In the genomic region with DNA sequence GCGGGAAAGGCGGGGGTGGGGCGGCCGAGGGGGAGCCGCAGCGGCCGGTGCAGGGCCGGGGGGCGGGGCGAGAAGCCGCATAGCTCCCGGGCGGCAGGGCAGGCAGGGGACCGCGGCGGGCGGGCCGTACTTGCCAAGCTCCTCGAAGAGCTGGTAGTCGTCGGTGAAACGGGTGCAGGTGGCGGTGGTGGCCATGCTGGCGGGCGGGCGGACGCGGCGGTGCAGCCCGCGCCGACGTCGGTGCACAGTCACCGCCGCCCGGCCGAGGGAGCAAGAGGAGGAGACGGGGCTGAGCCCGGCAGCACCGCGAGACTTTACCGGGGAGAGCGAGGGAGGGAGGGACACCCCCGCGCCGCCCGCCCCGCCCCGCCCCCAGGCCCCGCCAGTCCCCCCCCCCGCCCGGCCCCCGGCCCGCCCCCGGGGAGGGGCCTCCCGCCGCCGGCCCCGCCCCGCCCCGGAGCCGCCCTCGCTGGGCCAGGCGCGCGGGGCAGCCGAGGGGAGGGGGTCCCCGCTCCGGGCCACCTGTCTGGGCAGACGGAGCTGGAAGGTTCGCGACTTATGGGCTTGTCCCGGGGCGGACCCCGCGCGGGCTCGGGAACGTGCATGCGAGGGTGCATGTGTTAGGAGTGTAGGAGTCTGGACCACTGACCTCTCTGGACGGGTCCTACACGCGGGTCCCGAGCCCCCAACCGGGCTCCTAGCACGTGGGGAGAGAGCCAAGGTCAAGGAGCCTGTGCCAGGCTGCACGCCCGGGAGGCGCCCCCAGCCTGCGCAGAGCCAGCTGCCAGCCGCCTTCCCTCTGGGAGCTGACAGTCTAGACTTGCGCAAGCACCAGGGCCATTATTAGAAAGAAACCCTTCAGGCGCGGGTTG, we compare ENCODE assay signal across 8 cellular contexts. TPM values are rescaled to one million over a fixed set of nuclear protein-coding genes. Genes with fewer than 3 reads are reported as not detected.
A peak's percentile ranks its signal among the peaks of the same experiment; 100 is the strongest.
DNase-seq lines count a peak whose midpoint lies in the region; ATAC-seq and TF ChIP-seq lines count a peak whose summit lies in the region.

A gene (minus strand): TSS at position 289 of the 872 bp plus-strand sequence. CDS start 94 bp downstream, at position 195.

- ATAC-seq in CD8-positive, alpha-beta T cell = peak; percentile 72
- peak; percentile 87 for ATAC-seq in GM19455 (IDR thresholded peaks at IDR 0.05; ENCODE audit: unreplicated experiment)
- peak; percentile 87 for ATAC-seq in PC-3

- no peaks in the 10 kb centered on the region for H3K9me2 ChIP-seq in PC-3 (replicated peaks; ENCODE audit: low read length)

- peaks cover 60% of the 10 kb centered on the region for H3K4me1 ChIP-seq in CD8-positive, alpha-beta T cell (ENCODE audit: insufficient read depth, low read length)
- peaks cover 48% of the 10 kb centered on the region for H3K4me1 ChIP-seq in PC-3 (ENCODE audit: insufficient read depth, low read length)
- H3K4me1 ChIP-seq in mucosa of rectum (ENCODE audit: control insufficient read depth in 2 of 2, insufficient read depth in 2 of 2, low read length in 2 of 2) = peaks cover 33 to 39% of the 10 kb centered on the region in 2 donors

- H3K9me3 Mint-ChIP-seq in CD8-positive, alpha-beta T cell = no peaks in the 10 kb centered on the region

- H2AFZ ChIP-seq in PC-3 (ENCODE audit: low read length) = peak within 1 kb of the TSS; percentile 89

- intact Hi-C loops in CD8-positive, alpha-beta T cell (cut with DNase I, micrococcal nuclease) = loop anchor here (1.0 to 10.0 kb wide), 10 partner anchors 9 to 1360 kb away; a partner anchor contains a TSS
- intact Hi-C loops in PC-3 (cut with micrococcal nuclease) = loop anchor here (5.0 kb wide), 2 partner anchors 37 to 222 kb away; no protein-coding TSS in a partner anchor

- H3K27ac ChIP-seq in CD8-positive, alpha-beta T cell (ENCODE audit: low read depth, low read length) = peak within 1 kb of the TSS; percentile 57
- H3K27ac ChIP-seq in PC-3 (ENCODE audit: low read length) (no peak within 1 kb of the TSS), mucosa of rectum (ENCODE audit: low read depth in 2 of 2, low read length in 2 of 2) (peak within 1 kb of the TSS; percentile 30 to 79)

- no peaks in the 10 kb centered on the region for H3K36me3 ChIP-seq in CD8-positive, alpha-beta T cell (ENCODE audit: insufficient read depth, low read length)
- peaks cover 33% of the 10 kb centered on the region for H3K36me3 ChIP-seq in PC-3 (ENCODE audit: low read depth, low read length)
- peaks cover 0 to 16% of the 10 kb centered on the region in 2 donors for H3K36me3 ChIP-seq in mucosa of rectum (ENCODE audit: control insufficient read depth in 2 of 2, insufficient read depth in 2 of 2, low read length in 2 of 2)

- no peaks in the 10 kb centered on the region for H3K9me3 ChIP-seq in CD8-positive, alpha-beta T cell (ENCODE audit: low read length)
- H3K9me3 ChIP-seq in PC-3 (ENCODE audit: low read length) (no peaks in the 10 kb centered on the region), mucosa of rectum (ENCODE audit: control insufficient read depth in 2 of 2, low read length in 2 of 2) (no peaks in the 10 kb centered on the region)

- no peaks in the 10 kb centered on the region for H3K27me3 Mint-ChIP-seq in CD8-positive, alpha-beta T cell (ENCODE audit: low read depth)

- POLR2A ChIA-PET in CD8-positive, alpha-beta T cell (lab: Charles Lee) = interaction anchor here (0.7 to 2.4 kb wide), 9 partner anchors 8 to 131 kb away, joined by 4 to 19 read pairs (median 4); a partner anchor contains a TSS
- POLR2A ChIA-PET in PC-3 (lab: Charles Lee; ENCODE audit: unreplicated experiment) = interaction anchor here (0.6 kb wide), 3 partner anchors 87 to 164 kb away, joined by 3 to 15 read pairs (median 4); no protein-coding TSS in a partner anchor

- no TSS peak for BruUV-seq in PC-3 (replicated peaks; lab: Mats Ljungman, UMichigan)

- CTCF ChIA-PET in CD8-positive, alpha-beta T cell (lab: Charles Lee) = interaction anchor here (0.6 to 21.6 kb wide), 6 partner anchors 13 to 65 kb away, joined by 3 to 618 read pairs (median 4); no protein-coding TSS in a partner anchor
- CTCF ChIA-PET in PC-3 (lab: Charles Lee) = interaction anchor here (0.7 to 1.1 kb wide), 3 partner anchors 55 to 92 kb away, joined by 3 to 4 read pairs (median 3); no protein-coding TSS in a partner anchor

- H3K4me3 ChIP-seq in CD8-positive, alpha-beta T cell (ENCODE audit: low read depth, low read length) = peak within 1 kb of the TSS; percentile 95
- H3K4me3 ChIP-seq in PC-3 (ENCODE audit: low read length) (peak within 1 kb of the TSS; percentile 68), epithelial cell of esophagus (ENCODE audit: low read length) (peak within 1 kb of the TSS; percentile 50), mucosa of rectum (ENCODE audit: low read length in 2 of 2) (peak within 1 kb of the TSS; percentile 75 to 78)

- peaks cover 75% of the 10 kb centered on the region for H3K4me1 Mint-ChIP-seq in CD8-positive, alpha-beta T cell (ENCODE audit: low read depth)

- no peaks in the 10 kb centered on the region for H3K27me3 ChIP-seq in CD8-positive, alpha-beta T cell (ENCODE audit: insufficient read depth, low read length)
- H3K27me3 ChIP-seq in PC-3 (ENCODE audit: low read length) (no peaks in the 10 kb centered on the region), mucosa of rectum (ENCODE audit: control insufficient read depth in 2 of 2, insufficient read depth in 2 of 2, low read length in 2 of 2) (no peaks in the 10 kb centered on the region)

- peak within 1 kb of the TSS; percentile 90 for H3K27ac Mint-ChIP-seq in CD8-positive, alpha-beta T cell

- H3F3A ChIP-seq in PC-3 (ENCODE audit: low read length, unreplicated experiment) = no peaks in the 10 kb centered on the region

- peaks cover 36% of the 10 kb centered on the region for H3K36me3 Mint-ChIP-seq in CD8-positive, alpha-beta T cell

- H3K4me3 Mint-ChIP-seq in CD8-positive, alpha-beta T cell = peak within 1 kb of the TSS; percentile 87

- H3K79me2 ChIP-seq in PC-3 (ENCODE audit: low read length) = peaks cover 43% of the 10 kb centered on the region

- no peak for TF ChIP-seq CTCF in CD8-positive, alpha-beta T cell (IDR thresholded peaks at IDR 0.05)
- TF ChIP-seq CTCF in PC-3 (conservative IDR thresholded peaks at IDR 0.05; ENCODE audit: low read depth, low read length) (no peak), epithelial cell of esophagus (IDR thresholded peaks at IDR 0.05; ENCODE audit: insufficient read depth, low read depth, low read length, missing control alignments) (no peak)

- peaks cover 39% of the 10 kb centered on the region for H4K20me1 ChIP-seq in PC-3 (ENCODE audit: low read length)

- DNase-seq in CD8-positive, alpha-beta T cell = peak; percentile 55 to 87 (median 80)
- DNase-seq in HT-29 (ENCODE audit: low spot score) = peak; percentile 82
- DNase-seq in PC-3 = peak; percentile 100
- peak; percentile 67 for DNase-seq in activated T-cell treated with anti-CD3 and anti-CD28 coated beads for 4 hours
- DNase-seq in epithelial cell of esophagus (ENCODE audit: low read depth) = peak; percentile 90
- peak; percentile 41 to 67 for DNase-seq in stimulated activated CD8-positive, alpha-beta memory T cell treated with anti-CD3 and anti-CD28 coated beads, Interleukin-4, amount 100 ng/mL, for 4 hours (ENCODE audit: low read depth in 2 of 2, low spot score in 1 of 2)

- peak within 1 kb of the TSS; percentile 83 for H3K4me2 ChIP-seq in PC-3 (ENCODE audit: low read length)

- peak within 1 kb of the TSS; percentile 58 for H3K9ac ChIP-seq in PC-3 (ENCODE audit: low read length)
- H3K9ac ChIP-seq in mucosa of rectum (ENCODE audit: low read depth in 1 of 2, low read length in 2 of 2) = peak within 1 kb of the TSS; percentile 59 to 72

RNA-seq across cellular contexts. Expression of the gene that starts here (rescaled TPM):
- total RNA-seq in CD8-positive, alpha-beta T cell = 10 to 100 TPM; 28.4 to 28.9 TPM
- 44.2 and 48.3 TPM in 2 replicates for total RNA-seq in HT-29 (2014; rRNA removed; shearing (Covaris generic))
- 170 and 179 TPM in 2 replicates for total RNA-seq in PC-3 (2014; rRNA removed)
